ENCODE assay signal across 8 cellular contexts in the genomic region with DNA sequence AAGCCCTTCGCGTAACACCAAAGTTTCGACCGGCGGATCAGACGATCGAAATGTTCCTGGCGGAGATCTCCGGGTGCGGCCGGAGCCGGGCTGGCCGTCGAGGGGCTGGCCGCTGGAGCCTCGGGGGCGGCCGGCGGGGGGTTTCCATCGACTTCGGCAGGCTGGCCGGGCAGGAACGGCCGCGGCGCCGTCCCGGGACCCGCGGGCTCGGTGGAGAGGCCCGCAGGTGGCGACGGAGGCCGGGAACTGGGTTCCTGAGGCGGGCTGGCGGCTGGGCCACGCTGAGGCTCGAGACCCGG. TPM values are rescaled to one million over a fixed set of nuclear protein-coding genes. Genes with fewer than 3 reads are reported as not detected.
DNase-seq lines count a peak whose midpoint lies in the region; ATAC-seq and TF ChIP-seq lines count a peak whose summit lies in the region.

No MANE protein-coding gene starts in this region.

- intact Hi-C loops in heart left ventricle (cut with DNase I) (no loop called here), Right ventricle myocardium inferior (cut with DNase I) (no loop called here), right lobe of liver (cut with DNase I) (no loop called here), aorta (cut with DNase I) (loop anchor here in 1 of 2 donors (10.0 kb wide), 2 partner anchors 229 to 481 kb away; a partner anchor contains a TSS)

- H3K27me3 ChIP-seq in heart left ventricle (peaks cover 12 to 75% (median 39%) of the 10 kb centered on the region in 9 donors), adipocyte (replicated peaks; ENCODE audit: control insufficient read depth, insufficient read depth, low read length) (peaks cover 33% of the 10 kb centered on the region), right lobe of liver (no peaks in the 10 kb centered on the region), aorta (ENCODE audit: control insufficient read depth in 1 of 2, insufficient read depth in 2 of 2, low read length in 1 of 2) (no peaks in the 10 kb centered on the region)

- peak in 2 of 4 donors; percentile 1 to 4 for ATAC-seq in heart left ventricle
- no peak for ATAC-seq in Right ventricle myocardium inferior
- peak; percentile 1 to 17 (median 5) for ATAC-seq in right lobe of liver
- peak; percentile 6 for ATAC-seq in aorta (ENCODE audit: low FRiP score)
- ATAC-seq in HG02763 (IDR thresholded peaks at IDR 0.05; ENCODE audit: unreplicated experiment): no peak
- no peak for ATAC-seq in HG03108 (IDR thresholded peaks at IDR 0.05; ENCODE audit: unreplicated experiment)

- peak overlapping the region; percentile 75 for H3K9ac ChIP-seq in adipocyte (ENCODE audit: low read length)

- H3K4me3 ChIP-seq in heart left ventricle (peak overlapping the region in 11 of 12 donors; percentile 54 to 79 (median 63)), adipocyte (ENCODE audit: low read length) (peak overlapping the region; percentile 80), right lobe of liver (peak overlapping the region; percentile 49 to 70 (median 56)), aorta (ENCODE audit: low read length in 2 of 2) (no peak overlapping the region)

- H3K4me1 ChIP-seq in heart left ventricle (peaks cover 4 to 42% (median 24%) of the 10 kb centered on the region in 12 donors), adipocyte (ENCODE audit: control insufficient read depth, insufficient read depth, low read length) (peaks cover 5% of the 10 kb centered on the region), right lobe of liver (peaks cover 0 to 22% (median 0%) of the 10 kb centered on the region in 4 donors), aorta (ENCODE audit: control insufficient read depth in 1 of 2, insufficient read depth in 2 of 2, low read length in 2 of 2) (no peaks in the 10 kb centered on the region)

- H3K27ac ChIP-seq in heart left ventricle (no peak overlapping the region), right lobe of liver (no peak overlapping the region), aorta (ENCODE audit: low read depth in 1 of 2, low read length in 2 of 2) (no peak overlapping the region)

- TF ChIP-seq POLR2A in heart left ventricle (IDR thresholded peaks at IDR 0.05) (no peak), right lobe of liver (IDR thresholded peaks at IDR 0.05) (no peak)

- H3K9me3 ChIP-seq in heart left ventricle (no peaks in the 10 kb centered on the region), adipocyte (ENCODE audit: control insufficient read depth, low read length) (no peaks in the 10 kb centered on the region), right lobe of liver (no peaks in the 10 kb centered on the region), aorta (ENCODE audit: control insufficient read depth, low read length) (no peaks in the 10 kb centered on the region)

- TF ChIP-seq CTCF in heart left ventricle (IDR thresholded peaks at IDR 0.05): peak in 2 of 12 donors; percentile 4 to 8
- TF ChIP-seq CTCF in right lobe of liver (IDR thresholded peaks at IDR 0.05): peak in 1 of 4 donors; percentile 16

- H3K36me3 ChIP-seq in heart left ventricle (no peaks in the 10 kb centered on the region), adipocyte (ENCODE audit: control insufficient read depth, insufficient read depth, low read length, severe bottlenecking) (no peaks in the 10 kb centered on the region), right lobe of liver (no peaks in the 10 kb centered on the region), aorta (ENCODE audit: control insufficient read depth in 1 of 2, insufficient read depth in 2 of 2, low read length in 1 of 2) (no peaks in the 10 kb centered on the region)

- DNase-seq in heart left ventricle: peak in 1 of 5 donors; percentile 19
- DNase-seq in Right ventricle myocardium inferior (ENCODE audit: missing footprints): no peak
- DNase-seq in adipocyte (ENCODE audit: low read depth): peak; percentile 40
- DNase-seq in right lobe of liver: peak; percentile 54 to 60 (median 58)
- peak in 1 of 2 donors; percentile 79 for DNase-seq in aorta
- DNase-seq in NCI-H2081 (lab: John Stamatoyannopoulos, UW): no peak

- WGBS in heart left ventricle, 4 donors: 1% methylated on average over 14 to 40 of the region's 40 CpGs; no CpG with 5 or more reads in 1 of the 4 donors
- no CpG with 5 or more reads among the region's 40 CpGs for WGBS in right lobe of liver (ENCODE audit: insufficient coverage, low coverage, low lambda C conversion rate, missing lambda C conversion rate)
- WGBS in aorta, 2 donors: 1% methylated on average over 34 to 40 of the region's 40 CpGs

RNA-seq across cellular contexts. Expression of a gene that starts 1.1 kb away (rescaled TPM):
- total RNA-seq in heart left ventricle: 1 to 10 TPM in 4 of 9 donors, under 1 TPM in 5; 0.25 to 1.6 (median 0.94) TPM
- polyA plus RNA-seq in heart left ventricle: 1 to 10 TPM in 1 of 2 donors, under 1 TPM in 1; 0.88 to 3.1 TPM
- 0.51 TPM for total RNA-seq in Right ventricle myocardium inferior
- total RNA-seq in right lobe of liver: 1 to 10 TPM; 1.1 to 6.0 (median 3.0) TPM
- total RNA-seq in aorta: 1 to 10 TPM; 1.3 to 1.5 TPM
- under 1 TPM in 1 of 2 donors, not detected in 1; 0.64 TPM for polyA plus RNA-seq in aorta

RNA-seq across cellular contexts. Expression of a gene that starts 31.4 kb away (rescaled TPM):
- 10 to 100 TPM; 43.6 to 91.3 (median 68.3) TPM for total RNA-seq in heart left ventricle
- polyA plus RNA-seq in heart left ventricle: 10 to 100 TPM; 35.2 to 71.1 TPM
- 71.1 TPM for total RNA-seq in Right ventricle myocardium inferior
- 10 to 100 TPM; 10.1 to 30.9 (median 25.6) TPM for total RNA-seq in right lobe of liver
- total RNA-seq in aorta: 100 to 1,000 TPM; 124 to 195 TPM
- 10 to 100 TPM; 28.7 to 70.1 TPM for polyA plus RNA-seq in aorta

RNA-seq across cellular contexts. Expression of a gene that starts 56.5 kb away (rescaled TPM):
- total RNA-seq in heart left ventricle: 10 to 100 TPM; 21.2 to 80.3 (median 65.4) TPM
- 10 to 100 TPM; 61.4 to 65.1 TPM for polyA plus RNA-seq in heart left ventricle
- 84.7 TPM for total RNA-seq in Right ventricle myocardium inferior
- total RNA-seq in right lobe of liver: 10 to 100 TPM; 34.2 to 88.1 (median 55.1) TPM
- total RNA-seq in aorta: 10 to 100 TPM; 18.3 to 18.8 TPM
- polyA plus RNA-seq in aorta: 10 to 100 TPM; 42.4 to 59.0 TPM

Comparison
In these comparisons a context has a peak if more than half of its experiments do, and no peak if none do; other contexts are left out.
1. ATAC-seq: peak in right lobe of liver (4 of 4) and aorta (single experiment); none in Right ventricle myocardium inferior (single experiment), HG02763 (single experiment) and HG03108 (single experiment).
2. DNase-seq: peak in adipocyte (single experiment) and right lobe of liver (3 of 3); none in Right ventricle myocardium inferior (single experiment) and NCI-H2081 (0 of 2).
3. H3K4me3 ChIP-seq: peak in heart left ventricle (11 of 12), adipocyte (single experiment) and right lobe of liver (3 of 3); none in aorta (0 of 2).